ENCODE assay signal across 9 cellular contexts in genomic region chr12:52280319-52280795, GRCh38. TPM values are rescaled to one million over a fixed set of nuclear protein-coding genes. Genes with fewer than 3 reads are reported as not detected.
A peak's percentile ranks its signal among the peaks of the same experiment; 100 is the strongest.
DNase-seq lines count a peak whose midpoint lies in the region; ATAC-seq, FAIRE-seq and TF ChIP-seq lines count a peak whose summit lies in the region.
"Had no signal": no experiment of that assay in that cellular context is flagged by ENCODE, and none has a peak within 500 bp of the region (broad histone marks: within the 10 kb centered on the region; RNA-seq: fewer than 3 reads in every experiment).

No MANE protein-coding gene starts in this region.

- ATAC-seq in stimulated activated naive CD8-positive, alpha-beta T cell treated with anti-CD3 and anti-CD28 coated beads, Interleukin-15, amount 100 ng/mL, for 72 hours: no peak
- ATAC-seq in stimulated activated naive CD8-positive, alpha-beta T cell treated with anti-CD3 and anti-CD28 coated beads, Interleukin-15, Interleukin-2, amounts not matched to agents 100 U/mL and 50 U/mL, for 24 hours: no peak
- ATAC-seq in K562 (peak; percentile 68), HepG2 (no peak), HG02642 (IDR thresholded peaks at IDR 0.05; ENCODE audit: poor library complexity, unreplicated experiment) (no peak), GM19023 (IDR thresholded peaks at IDR 0.05; ENCODE audit: unreplicated experiment) (no peak)
- ATAC-seq: activated T-cell treated with anti-CD3 and anti-CD28 coated beads, Interleukin-2, amount 50 U/mL, for 72 hours had no signal

- TF ChIP-seq EP300 in K562 (IDR thresholded peaks at IDR 0.05; ENCODE audit: low read length): peak; percentile 72
- TF ChIP-seq EP300 in HepG2 (IDR thresholded peaks at IDR 0.05; ENCODE audit: low read depth in 2 of 2, low read length in 2 of 2): no peak
- TF ChIP-seq EP300 in HepG2 (CRISPR knock-in tag; IDR thresholded peaks at IDR 0.05; ENCODE audit: borderline replicate concordance): no peak

- peak overlapping the region; percentile 66 to 88 for H3K27ac Mint-ChIP-seq in stimulated activated naive CD8-positive, alpha-beta T cell treated with anti-CD3 and anti-CD28 coated beads, Interleukin-15, amount 100 ng/mL, for 72 hours
- H3K27ac Mint-ChIP-seq: activated T-cell treated with anti-CD3 and anti-CD28 coated beads, Interleukin-2, amount 50 U/mL, for 72 hours had no signal

- H3K79me2 ChIP-seq in K562 (ENCODE audit: control insufficient read depth, insufficient read depth, low read length) (no peaks in the 10 kb centered on the region), HepG2 (ENCODE audit: insufficient read depth, low read length) (no peaks in the 10 kb centered on the region)

- in situ Hi-C loops in K562 (cut with MboI): no loop called here
- in situ Hi-C loops in HepG2 (cut with HindIII; ENCODE audit: extremely low pct_ligation_motif_present, low pct_unique_long_range_greater_than_20kb): no loop called here

- H3K27me3 ChIP-seq in K562 (ENCODE audit: control insufficient read depth in 2 of 2, insufficient read depth in 2 of 2, low read length in 2 of 2): peaks cover 0 to 14% of the 10 kb centered on the region in 2 experiments; a peak in 2 of 5 replicates
- peaks cover 4 to 31% of the 10 kb centered on the region in 2 experiments; a peak in 2 of 5 replicates for H3K27me3 ChIP-seq in HepG2 (ENCODE audit: control insufficient read depth in 1 of 2, insufficient read depth in 2 of 2, low read length in 2 of 2)

- H3K9ac ChIP-seq in K562 (ENCODE audit: insufficient read depth in 1 of 2, low read depth in 2 of 2, low read length in 2 of 2) (no peak overlapping the region), HepG2 (ENCODE audit: insufficient read depth, low read depth, low read length) (no peak overlapping the region)

- POLR2A ChIA-PET in K562 (lab: Yijun Ruan, JAX): interaction anchor here (0.6 to 0.9 kb wide), 3 partner anchors 13 to 298 kb away, joined by 3 read pairs; no protein-coding TSS in a partner anchor
- POLR2A ChIA-PET in HepG2 (lab: Yijun Ruan, JAX): no interaction called here

- TF ChIP-seq CTCF in K562 (IDR thresholded peaks at IDR 0.05 in 2 of 3, conservative IDR thresholded peaks at IDR 0.05 in 1 of 3; ENCODE audit: insufficient read depth in 2 of 3, low read depth in 1 of 3, low read length in 3 of 3) (no peak), HepG2 (CRISPR knock-in tag; IDR thresholded peaks at IDR 0.05) (no peak)

- H2AFZ ChIP-seq in K562 (ENCODE audit: low read depth, low read length) (no peak overlapping the region), HepG2 (ENCODE audit: low read length) (no peak overlapping the region)

- H3K27ac ChIP-seq in K562 (ENCODE audit: extremely low read depth, low read depth, low read length): no peak overlapping the region; the same call in 2 of the 3 replicates
- H3K27ac ChIP-seq in HepG2 (ENCODE audit: extremely low read length, insufficient read depth, low read length): no peak overlapping the region

- H3K4me1 Mint-ChIP-seq in stimulated activated naive CD8-positive, alpha-beta T cell treated with anti-CD3 and anti-CD28 coated beads, Interleukin-15, amount 100 ng/mL, for 72 hours: peaks cover 21% of the 10 kb centered on the region

- no peak for TF ChIP-seq RAD21 in K562 (CRISPR knock-in tag; conservative IDR thresholded peaks at IDR 0.05 in 1 of 2, IDR thresholded peaks at IDR 0.05 in 1 of 2)
- no peak for TF ChIP-seq RAD21 in HepG2 (CRISPR knock-in tag; IDR thresholded peaks at IDR 0.05)

- FAIRE-seq in K562 (lab: Jason Lieb, UNC) (no peak), HepG2 (lab: Jason Lieb, UNC) (no peak)

- H3K4me2 ChIP-seq in K562 (ENCODE audit: insufficient read depth, low read length) (no peak overlapping the region), HepG2 (ENCODE audit: low read depth, low read length) (no peak overlapping the region)

- H3K4me3 Mint-ChIP-seq in stimulated activated naive CD8-positive, alpha-beta T cell treated with anti-CD3 and anti-CD28 coated beads, Interleukin-15, amount 100 ng/mL, for 72 hours: no peak overlapping the region
- H3K4me3 Mint-ChIP-seq: activated T-cell treated with anti-CD3 and anti-CD28 coated beads, Interleukin-2, amount 50 U/mL, for 72 hours had no signal

- peaks cover 51% of the 10 kb centered on the region for H3K27me3 Mint-ChIP-seq in stimulated activated naive CD8-positive, alpha-beta T cell treated with anti-CD3 and anti-CD28 coated beads, Interleukin-15, amount 100 ng/mL, for 72 hours

- BruUV-seq in K562 (replicated peaks; lab: Mats Ljungman, UMichigan): no TSS peak
- no TSS peak for BruUV-seq in HepG2 (replicated peaks; lab: Mats Ljungman, UMichigan)

- H3K9me3 Mint-ChIP-seq in stimulated activated naive CD8-positive, alpha-beta T cell treated with anti-CD3 and anti-CD28 coated beads, Interleukin-15, amount 100 ng/mL, for 72 hours: no peaks in the 10 kb centered on the region
- H3K9me3 Mint-ChIP-seq: activated T-cell treated with anti-CD3 and anti-CD28 coated beads, Interleukin-2, amount 50 U/mL, for 72 hours had no signal

- no peaks in the 10 kb centered on the region for H3K9me3 ChIP-seq in K562 (replicated peaks; ENCODE audit: control insufficient read depth, insufficient read depth, low read depth, low read length)
- H3K9me3 ChIP-seq in HepG2 (ENCODE audit: low read length): no peaks in the 10 kb centered on the region

- no peaks in the 10 kb centered on the region for H3K9me1 ChIP-seq in K562 (ENCODE audit: control insufficient read depth, insufficient read depth, low read length)

- intact Hi-C loops in K562 (cut with micrococcal nuclease): no loop called here
- intact Hi-C loops in HepG2 (cut with micrococcal nuclease; ENCODE audit: unreplicated experiment): no loop called here

- DNase-seq in stimulated activated naive CD8-positive, alpha-beta T cell treated with anti-CD3 and anti-CD28 coated beads, Interleukin-15, amount 100 ng/mL, for 72 hours: no peak
- no peak for DNase-seq in stimulated activated naive CD8-positive, alpha-beta T cell treated with anti-CD3 and anti-CD28 coated beads, Interleukin-15, Interleukin-2, amounts not matched to agents 100 U/mL and 50 U/mL, for 24 hours
- DNase-seq in K562 (ENCODE audit: extremely low read depth in 1 of 4, low spot score in 3 of 4) (peak in 1 of 4 experiments; percentile 8), HepG2 (ENCODE audit: low spot score) (peak; percentile 67), hippocampal formation (lab: John Stamatoyannopoulos, UW) (no peak)
- DNase-seq in activated CD4-positive, alpha-beta T cell treated with anti-CD3 and anti-CD28 coated beads, Interleukin-2, amount 50 U/mL, for 48 hours: no peak
- DNase-seq: activated T-cell treated with anti-CD3 and anti-CD28 coated beads, Interleukin-2, amount 50 U/mL, for 72 hours had no signal

- H3K4me3 ChIP-seq in K562: no peak overlapping the region
- H3K4me3 ChIP-seq in HepG2 (replicated peaks in 1 of 3; ENCODE audit: insufficient read depth in 1 of 3, low read depth in 2 of 3, low read length in 3 of 3): no peak overlapping the region

- H3K36me3 ChIP-seq in K562 (ENCODE audit: control insufficient read depth, insufficient read depth, low read length) (no peaks in the 10 kb centered on the region), HepG2 (replicated peaks in 1 of 2; ENCODE audit: control insufficient read depth in 1 of 2, insufficient read depth in 2 of 2, low read length in 2 of 2) (no peaks in the 10 kb centered on the region)

- no peaks in the 10 kb centered on the region; the same call in 1 of the 2 replicates for H4K20me1 ChIP-seq in K562 (replicated peaks; ENCODE audit: control insufficient read depth, insufficient read depth, low read length)
- H4K20me1 ChIP-seq in HepG2 (ENCODE audit: insufficient read depth, low read length): no peaks in the 10 kb centered on the region

- H3K4me1 ChIP-seq in K562 (replicated peaks in 1 of 2; ENCODE audit: control insufficient read depth in 2 of 2, insufficient read depth in 2 of 2, low read length in 2 of 2) (peaks cover 6 to 22% of the 10 kb centered on the region in 2 experiments; a peak in 4 of 5 replicates), HepG2 (ENCODE audit: insufficient read depth, low read length) (peaks cover 36% of the 10 kb centered on the region)

- CTCF ChIA-PET in K562 (lab: Yijun Ruan, JAX; ENCODE audit: low intra/inter-chr PET ratio): no interaction called here
- CTCF ChIA-PET in HepG2 (lab: Yijun Ruan, JAX; ENCODE audit: low intra/inter-chr PET ratio, low total read pairs): interaction anchor here (1.5 to 1.8 kb wide), 2 partner anchors 47 to 58 kb away, joined by 3 to 4 read pairs; no protein-coding TSS in a partner anchor

- no peak for TF ChIP-seq POLR2A in K562 (conservative IDR thresholded peaks at IDR 0.05)
- TF ChIP-seq POLR2A in HepG2 (IDR thresholded peaks at IDR 0.05; ENCODE audit: insufficient read depth in 1 of 2, low read depth in 2 of 2, low read length in 2 of 2): no peak

- 12% methylated on average over 3 of the region's 3 CpGs for WGBS in K562 (ENCODE audit: insufficient coverage, low coverage, missing lambda C conversion rate)
- 4% methylated on average over 3 of the region's 3 CpGs for WGBS in HepG2 (ENCODE audit: low lambda C conversion rate)

RNA-seq across cellular contexts. Expression of gene KRT86, which starts 5.9 kb away (rescaled TPM):
- not detected in 2 replicates for total RNA-seq in K562 (2011; cell fraction: chromatin; rRNA removed; ENCODE audit: low replicate concordance)
- total RNA-seq in K562 (2011; cell fraction: nucleolus; rRNA removed): not detected in 2 replicates
- total RNA-seq in K562 (2011; cell fraction: nucleoplasm; rRNA removed): not detected in 2 replicates
- total RNA-seq in K562 (2014; rRNA removed) (not detected in 2 replicates), K562 (2014; rRNA removed; fragmentation: Illumina TruSeq; extraction: Trizol) (not detected in 2 replicates), K562 (2015; rRNA removed; fragmentation: Illumina TruSeq; extraction: Trizol) (not detected in 2 replicates), K562 (2021) (not detected in 2 replicates), HepG2 (2016; rRNA removed; fragmentation: Illumina TruSeq; extraction: Trizol) (not detected in 2 replicates)
- polyA plus RNA-seq in K562 (2011; rRNA removed) (not detected in 2 replicates), K562 (2014; fragmentation: Illumina TruSeq; extraction: Trizol) (not detected in 2 replicates), K562 (2014; fragmentation: Nextera tagmentation; extraction: Ambion mirVana) (not detected), K562 (2014; rRNA removed) (not detected in 2 replicates), HepG2 (2011; rRNA removed) (not detected in 2 replicates)
- polyA plus RNA-seq in K562 (2011; cell fraction: cytosol; rRNA removed): not detected in 2 replicates
- not detected in 2 replicates for polyA plus RNA-seq in K562 (2011; cell fraction: nucleus; rRNA removed)
- 0.14 TPM in 1 of 2 replicates, not detected in the other for polyA plus RNA-seq in K562 (2012)
- polyA minus RNA-seq in K562 (2011; rRNA and poly(A)+ RNA removed): not detected in 2 replicates
- not detected in 2 replicates for polyA minus RNA-seq in K562 (2011; cell fraction: cytosol; rRNA and poly(A)+ RNA removed)
- not detected in 2 replicates for polyA minus RNA-seq in K562 (2011; cell fraction: nucleus; rRNA and poly(A)+ RNA removed)
- not detected in 2 replicates for total RNA-seq in HepG2 (2016; cell fraction: cytosol; rRNA removed; fragmentation: Illumina TruSeq; extraction: Trizol; ENCODE audit: low read depth)
- total RNA-seq in HepG2 (2016; cell fraction: insoluble cytoplasmic fraction; rRNA removed; fragmentation: Illumina TruSeq; extraction: Trizol): not detected in 2 replicates
- not detected in 2 replicates for total RNA-seq in HepG2 (2016; cell fraction: membrane; rRNA removed; fragmentation: Illumina TruSeq; extraction: Trizol)
- not detected in 2 replicates for total RNA-seq in HepG2 (2016; cell fraction: nucleus; rRNA removed; fragmentation: Illumina TruSeq; extraction: Trizol)
- not detected in 2 replicates for polyA plus RNA-seq in HepG2 (2011; cell fraction: cytosol; rRNA removed)
- polyA plus RNA-seq in HepG2 (2011; cell fraction: nucleus; rRNA removed): not detected in 2 replicates
- polyA plus RNA-seq in HepG2 (2012): not detected in 2 replicates
- polyA plus RNA-seq in HepG2 (2016; cell fraction: cytosol; fragmentation: Illumina TruSeq; extraction: Trizol; ENCODE audit: low read depth): not detected in 2 replicates
- polyA plus RNA-seq in HepG2 (2016; cell fraction: insoluble cytoplasmic fraction; fragmentation: Illumina TruSeq; extraction: Trizol; ENCODE audit: low read depth): not detected in 2 replicates
- not detected in 2 replicates for polyA plus RNA-seq in HepG2 (2016; cell fraction: membrane; fragmentation: Illumina TruSeq; extraction: Trizol; ENCODE audit: low read depth)
- not detected in 2 replicates for polyA plus RNA-seq in HepG2 (2016; cell fraction: nucleus; fragmentation: Illumina TruSeq; extraction: Trizol; ENCODE audit: insufficient read depth, low read depth)
- polyA minus RNA-seq in HepG2 (2011; rRNA and poly(A)+ RNA removed; ENCODE audit: low replicate concordance): 0.61 TPM in 1 of 2 replicates, not detected in the other
- polyA minus RNA-seq in HepG2 (2011; cell fraction: cytosol; rRNA and poly(A)+ RNA removed): not detected in 2 replicates
- not detected in 2 replicates for polyA minus RNA-seq in HepG2 (2011; cell fraction: nucleus; rRNA and poly(A)+ RNA removed)

RNA-seq across cellular contexts. Expression of gene KRT81, which starts 11.0 kb away (rescaled TPM):
- total RNA-seq in K562 (2011; cell fraction: chromatin; rRNA removed; ENCODE audit: low replicate concordance): not detected in 2 replicates
- total RNA-seq in K562 (2011; cell fraction: nucleolus; rRNA removed): not detected in 2 replicates
- not detected in 2 replicates for total RNA-seq in K562 (2011; cell fraction: nucleoplasm; rRNA removed)
- total RNA-seq in K562 (2014; rRNA removed) (not detected in 2 replicates), K562 (2014; rRNA removed; fragmentation: Illumina TruSeq; extraction: Trizol) (not detected in 2 replicates), K562 (2015; rRNA removed; fragmentation: Illumina TruSeq; extraction: Trizol) (not detected in 2 replicates), K562 (2021) (0.25 and 0.27 TPM in 2 replicates), HepG2 (2016; rRNA removed; fragmentation: Illumina TruSeq; extraction: Trizol) (not detected in 2 replicates)
- polyA plus RNA-seq in K562 (2011; rRNA removed) (not detected in 2 replicates), K562 (2014; fragmentation: Illumina TruSeq; extraction: Trizol) (not detected in 2 replicates), K562 (2014; fragmentation: Nextera tagmentation; extraction: Ambion mirVana) (not detected), K562 (2014; rRNA removed) (not detected in 2 replicates), HepG2 (2011; rRNA removed) (not detected in 2 replicates)
- polyA plus RNA-seq in K562 (2011; cell fraction: cytosol; rRNA removed): not detected in 2 replicates
- not detected in 2 replicates for polyA plus RNA-seq in K562 (2011; cell fraction: nucleus; rRNA removed)
- 0.47 TPM in 1 of 2 replicates, not detected in the other for polyA plus RNA-seq in K562 (2012)
- polyA minus RNA-seq in K562 (2011; rRNA and poly(A)+ RNA removed): not detected in 2 replicates
- not detected in 2 replicates for polyA minus RNA-seq in K562 (2011; cell fraction: cytosol; rRNA and poly(A)+ RNA removed)
- polyA minus RNA-seq in K562 (2011; cell fraction: nucleus; rRNA and poly(A)+ RNA removed): not detected in 2 replicates
- not detected in 2 replicates for total RNA-seq in HepG2 (2016; cell fraction: cytosol; rRNA removed; fragmentation: Illumina TruSeq; extraction: Trizol; ENCODE audit: low read depth)
- total RNA-seq in HepG2 (2016; cell fraction: insoluble cytoplasmic fraction; rRNA removed; fragmentation: Illumina TruSeq; extraction: Trizol): not detected in 2 replicates
- not detected in 2 replicates for total RNA-seq in HepG2 (2016; cell fraction: membrane; rRNA removed; fragmentation: Illumina TruSeq; extraction: Trizol)
- total RNA-seq in HepG2 (2016; cell fraction: nucleus; rRNA removed; fragmentation: Illumina TruSeq; extraction: Trizol): not detected in 2 replicates
- 0.03 TPM in 1 of 2 replicates, not detected in the other for polyA plus RNA-seq in HepG2 (2011; cell fraction: cytosol; rRNA removed)
- polyA plus RNA-seq in HepG2 (2011; cell fraction: nucleus; rRNA removed): not detected in 2 replicates
- polyA plus RNA-seq in HepG2 (2012): not detected in 2 replicates
- 0.08 TPM in 1 of 2 replicates, not detected in the other for polyA plus RNA-seq in HepG2 (2016; cell fraction: cytosol; fragmentation: Illumina TruSeq; extraction: Trizol; ENCODE audit: low read depth)
- polyA plus RNA-seq in HepG2 (2016; cell fraction: insoluble cytoplasmic fraction; fragmentation: Illumina TruSeq; extraction: Trizol; ENCODE audit: low read depth): not detected in 2 replicates
- not detected in 2 replicates for polyA plus RNA-seq in HepG2 (2016; cell fraction: membrane; fragmentation: Illumina TruSeq; extraction: Trizol; ENCODE audit: low read depth)
- not detected in 2 replicates for polyA plus RNA-seq in HepG2 (2016; cell fraction: nucleus; fragmentation: Illumina TruSeq; extraction: Trizol; ENCODE audit: insufficient read depth, low read depth)
- polyA minus RNA-seq in HepG2 (2011; rRNA and poly(A)+ RNA removed; ENCODE audit: low replicate concordance): 0.23 TPM in 1 of 2 replicates, not detected in the other
- polyA minus RNA-seq in HepG2 (2011; cell fraction: cytosol; rRNA and poly(A)+ RNA removed): not detected in 2 replicates
- polyA minus RNA-seq in HepG2 (2011; cell fraction: nucleus; rRNA and poly(A)+ RNA removed): not detected in 2 replicates
- total RNA-seq: activated T-cell treated with anti-CD3 and anti-CD28 coated beads, Interleukin-2, amount 50 U/mL, for 72 hours had no signal

RNA-seq across cellular contexts. Expression of gene KRT83, which starts 40.8 kb away (rescaled TPM):
- total RNA-seq in K562 (2011; cell fraction: chromatin; rRNA removed; ENCODE audit: low replicate concordance): not detected in 2 replicates
- not detected in 2 replicates for total RNA-seq in K562 (2011; cell fraction: nucleolus; rRNA removed)
- not detected in 2 replicates for total RNA-seq in K562 (2011; cell fraction: nucleoplasm; rRNA removed)
- not detected in 2 replicates for total RNA-seq in K562 (2014; rRNA removed)
- not detected in 2 replicates for total RNA-seq in K562 (2014; rRNA removed; fragmentation: Illumina TruSeq; extraction: Trizol)
- not detected in 2 replicates for total RNA-seq in K562 (2015; rRNA removed; fragmentation: Illumina TruSeq; extraction: Trizol)
- total RNA-seq in K562 (2021): not detected in 2 replicates
- not detected in 2 replicates for polyA plus RNA-seq in K562 (2011; rRNA removed)
- polyA plus RNA-seq in K562 (2011; cell fraction: cytosol; rRNA removed): not detected in 2 replicates
- polyA plus RNA-seq in K562 (2011; cell fraction: nucleus; rRNA removed): not detected in 2 replicates
- polyA plus RNA-seq in K562 (2012): not detected in 2 replicates
- not detected in 2 replicates for polyA plus RNA-seq in K562 (2014; fragmentation: Illumina TruSeq; extraction: Trizol)
- polyA plus RNA-seq in K562 (2014; fragmentation: Nextera tagmentation; extraction: Ambion mirVana): not detected
- not detected in 2 replicates for polyA plus RNA-seq in K562 (2014; rRNA removed)
- polyA minus RNA-seq in K562 (2011; rRNA and poly(A)+ RNA removed): not detected in 2 replicates
- not detected in 2 replicates for polyA minus RNA-seq in K562 (2011; cell fraction: cytosol; rRNA and poly(A)+ RNA removed)
- not detected in 2 replicates for polyA minus RNA-seq in K562 (2011; cell fraction: nucleus; rRNA and poly(A)+ RNA removed)
- not detected in 2 replicates for total RNA-seq in HepG2 (2016; rRNA removed; fragmentation: Illumina TruSeq; extraction: Trizol)
- not detected in 2 replicates for total RNA-seq in HepG2 (2016; cell fraction: cytosol; rRNA removed; fragmentation: Illumina TruSeq; extraction: Trizol; ENCODE audit: low read depth)
- not detected in 2 replicates for total RNA-seq in HepG2 (2016; cell fraction: insoluble cytoplasmic fraction; rRNA removed; fragmentation: Illumina TruSeq; extraction: Trizol)
- not detected in 2 replicates for total RNA-seq in HepG2 (2016; cell fraction: membrane; rRNA removed; fragmentation: Illumina TruSeq; extraction: Trizol)
- not detected in 2 replicates for total RNA-seq in HepG2 (2016; cell fraction: nucleus; rRNA removed; fragmentation: Illumina TruSeq; extraction: Trizol)
- polyA plus RNA-seq in HepG2 (2011; rRNA removed): not detected in 2 replicates
- not detected in 2 replicates for polyA plus RNA-seq in HepG2 (2011; cell fraction: cytosol; rRNA removed)
- polyA plus RNA-seq in HepG2 (2011; cell fraction: nucleus; rRNA removed): not detected in 2 replicates
- not detected in 2 replicates for polyA plus RNA-seq in HepG2 (2012)
- polyA plus RNA-seq in HepG2 (2016; cell fraction: cytosol; fragmentation: Illumina TruSeq; extraction: Trizol; ENCODE audit: low read depth): not detected in 2 replicates
- polyA plus RNA-seq in HepG2 (2016; cell fraction: insoluble cytoplasmic fraction; fragmentation: Illumina TruSeq; extraction: Trizol; ENCODE audit: low read depth): not detected in 2 replicates
- not detected in 2 replicates for polyA plus RNA-seq in HepG2 (2016; cell fraction: membrane; fragmentation: Illumina TruSeq; extraction: Trizol; ENCODE audit: low read depth)
- not detected in 2 replicates for polyA plus RNA-seq in HepG2 (2016; cell fraction: nucleus; fragmentation: Illumina TruSeq; extraction: Trizol; ENCODE audit: insufficient read depth, low read depth)
- polyA minus RNA-seq in HepG2 (2011; rRNA and poly(A)+ RNA removed; ENCODE audit: low replicate concordance): 0.98 TPM in 1 of 2 replicates, not detected in the other
- not detected in 2 replicates for polyA minus RNA-seq in HepG2 (2011; cell fraction: cytosol; rRNA and poly(A)+ RNA removed)
- not detected in 2 replicates for polyA minus RNA-seq in HepG2 (2011; cell fraction: nucleus; rRNA and poly(A)+ RNA removed)
- total RNA-seq: activated T-cell treated with anti-CD3 and anti-CD28 coated beads, Interleukin-2, amount 50 U/mL, for 72 hours had no signal

RNA-seq across cellular contexts. Expression of gene KRT7, which starts 47.3 kb away (rescaled TPM):
- total RNA-seq in K562 (2011; cell fraction: chromatin; rRNA removed; ENCODE audit: low replicate concordance): not detected in 2 replicates
- not detected in 2 replicates for total RNA-seq in K562 (2011; cell fraction: nucleolus; rRNA removed)
- total RNA-seq in K562 (2011; cell fraction: nucleoplasm; rRNA removed): not detected in 2 replicates
- total RNA-seq in K562 (2014; rRNA removed) (not detected in 2 replicates), K562 (2014; rRNA removed; fragmentation: Illumina TruSeq; extraction: Trizol) (not detected in 2 replicates), K562 (2015; rRNA removed; fragmentation: Illumina TruSeq; extraction: Trizol) (not detected in 2 replicates), K562 (2021) (1.4 and 1.6 TPM in 2 replicates), HepG2 (2016; rRNA removed; fragmentation: Illumina TruSeq; extraction: Trizol) (not detected in 2 replicates)
- polyA plus RNA-seq in K562 (2011; rRNA removed) (not detected in 2 replicates), K562 (2014; fragmentation: Illumina TruSeq; extraction: Trizol) (not detected in 2 replicates), K562 (2014; fragmentation: Nextera tagmentation; extraction: Ambion mirVana) (not detected), K562 (2014; rRNA removed) (not detected in 2 replicates), HepG2 (2011; rRNA removed) (0.83 TPM in 1 of 2 replicates, not detected in the other)
- not detected in 2 replicates for polyA plus RNA-seq in K562 (2011; cell fraction: cytosol; rRNA removed)
- not detected in 2 replicates for polyA plus RNA-seq in K562 (2011; cell fraction: nucleus; rRNA removed)
- polyA plus RNA-seq in K562 (2012): not detected in 2 replicates
- polyA minus RNA-seq in K562 (2011; rRNA and poly(A)+ RNA removed): not detected in 2 replicates
- polyA minus RNA-seq in K562 (2011; cell fraction: cytosol; rRNA and poly(A)+ RNA removed): 3.6 and 12.1 TPM in 2 replicates
- polyA minus RNA-seq in K562 (2011; cell fraction: nucleus; rRNA and poly(A)+ RNA removed): 1.7 and 2.2 TPM in 2 replicates
- total RNA-seq in HepG2 (2016; cell fraction: cytosol; rRNA removed; fragmentation: Illumina TruSeq; extraction: Trizol; ENCODE audit: low read depth): not detected in 2 replicates
- total RNA-seq in HepG2 (2016; cell fraction: insoluble cytoplasmic fraction; rRNA removed; fragmentation: Illumina TruSeq; extraction: Trizol): not detected in 2 replicates
- total RNA-seq in HepG2 (2016; cell fraction: membrane; rRNA removed; fragmentation: Illumina TruSeq; extraction: Trizol): 0.31 TPM in 1 of 2 replicates, not detected in the other
- total RNA-seq in HepG2 (2016; cell fraction: nucleus; rRNA removed; fragmentation: Illumina TruSeq; extraction: Trizol): not detected in 2 replicates
- polyA plus RNA-seq in HepG2 (2011; cell fraction: cytosol; rRNA removed): 0.47 and 1.2 TPM in 2 replicates
- not detected in 2 replicates for polyA plus RNA-seq in HepG2 (2011; cell fraction: nucleus; rRNA removed)
- not detected in 2 replicates for polyA plus RNA-seq in HepG2 (2012)
- polyA plus RNA-seq in HepG2 (2016; cell fraction: cytosol; fragmentation: Illumina TruSeq; extraction: Trizol; ENCODE audit: low read depth): 0.34 TPM in 1 of 2 replicates, not detected in the other
- not detected in 2 replicates for polyA plus RNA-seq in HepG2 (2016; cell fraction: insoluble cytoplasmic fraction; fragmentation: Illumina TruSeq; extraction: Trizol; ENCODE audit: low read depth)
- not detected in 2 replicates for polyA plus RNA-seq in HepG2 (2016; cell fraction: membrane; fragmentation: Illumina TruSeq; extraction: Trizol; ENCODE audit: low read depth)
- polyA plus RNA-seq in HepG2 (2016; cell fraction: nucleus; fragmentation: Illumina TruSeq; extraction: Trizol; ENCODE audit: insufficient read depth, low read depth): not detected in 2 replicates
- 646 TPM in 1 of 2 replicates, not detected in the other for polyA minus RNA-seq in HepG2 (2011; rRNA and poly(A)+ RNA removed; ENCODE audit: low replicate concordance)
- polyA minus RNA-seq in HepG2 (2011; cell fraction: cytosol; rRNA and poly(A)+ RNA removed): 4.2 and 7.9 TPM in 2 replicates
- 1.5 and 2.7 TPM in 2 replicates for polyA minus RNA-seq in HepG2 (2011; cell fraction: nucleus; rRNA and poly(A)+ RNA removed)
